13 cellular contexts compared by ENCODE assay signal in the genomic region with DNA sequence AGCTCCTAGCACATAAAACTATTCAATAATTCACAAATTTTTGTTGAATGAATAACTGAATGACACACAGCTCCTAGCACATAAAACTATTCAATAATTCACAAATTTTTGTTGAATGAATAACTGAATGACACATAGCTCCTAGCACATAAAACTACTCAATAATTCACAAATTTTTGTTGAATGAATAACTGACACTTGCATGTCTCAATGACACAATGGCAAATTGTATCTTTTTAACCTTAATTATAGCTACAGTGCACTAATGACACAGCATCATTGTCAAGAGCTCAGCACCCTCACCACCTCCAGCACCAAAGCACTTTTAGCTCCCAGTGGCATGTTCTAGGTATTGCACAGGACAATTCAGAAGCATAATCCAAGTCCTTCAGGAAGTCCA.
DNase-seq lines count a peak whose midpoint lies in the region; FAIRE-seq and TF ChIP-seq lines count a peak whose summit lies in the region.
"Had no signal": no experiment of that assay in that cellular context is flagged by ENCODE, and none has a peak within 500 bp of the region (broad histone marks: within the 10 kb centered on the region; RNA-seq: fewer than 3 reads in every experiment).

No MANE protein-coding gene starts in this region.

- H3K27me3 Mint-ChIP-seq in chondrocyte (ENCODE audit: low read depth) (no peaks in the 10 kb centered on the region), neural progenitor cell (ENCODE audit: insufficient read depth, low read depth) (peaks cover 2% of the 10 kb centered on the region)
- H3K27me3 Mint-ChIP-seq in activated naive CD4-positive, alpha-beta T cell treated with anti-CD3 and anti-CD28 coated beads for 36 hours (ENCODE audit: low read depth) = no peaks in the 10 kb centered on the region
- H3K27me3 Mint-ChIP-seq: activated B cell treated with CpG ODN at 0.5 μM for 24 hours had no signal

- DNase-seq in GM04503 (ENCODE audit: low read depth) (peak; percentile 55), NAMALWA (ENCODE audit: low spot score) (peak; percentile 5), chondrocyte (ENCODE audit: low spot score) (no peak), neural progenitor cell (ENCODE audit: low spot score) (no peak), OCI-M2 (lab: John Stamatoyannopoulos, UW; ENCODE audit: unreplicated experiment) (no peak), GM19239 (ENCODE audit: insufficient read length, low spot score) (no peak)
- no peak for DNase-seq in activated naive CD4-positive, alpha-beta T cell treated with anti-CD3 and anti-CD28 coated beads for 36 hours
- DNase-seq: activated B cell treated with CpG ODN at 0.5 μM for 24 hours; activated T-cell treated with anti-CD3 and anti-CD28 coated beads, Interleukin-2, amount 50 U/mL, for 1 hour; NCI-H446 treated with DMSO at 0.1 percent for 48 hours had no signal

- H3K4me3 Mint-ChIP-seq in chondrocyte (ENCODE audit: unreplicated experiment) (no peak overlapping the region), neural progenitor cell (no peak overlapping the region)
- H3K4me3 Mint-ChIP-seq in activated naive CD4-positive, alpha-beta T cell treated with anti-CD3 and anti-CD28 coated beads for 36 hours = no peak overlapping the region
- H3K4me3 Mint-ChIP-seq: activated B cell treated with CpG ODN at 0.5 μM for 24 hours had no signal

- H3K36me3 ChIP-seq in neural progenitor cell = no peaks in the 10 kb centered on the region
- H3K36me3 ChIP-seq: ascending aorta had no signal

- H3K9ac ChIP-seq in neural progenitor cell = no peak overlapping the region

- peaks cover 2% of the 10 kb centered on the region for H3K36me3 Mint-ChIP-seq in chondrocyte (ENCODE audit: low read depth)
- H3K36me3 Mint-ChIP-seq in neural progenitor cell = no peaks in the 10 kb centered on the region
- H3K36me3 Mint-ChIP-seq in activated naive CD4-positive, alpha-beta T cell treated with anti-CD3 and anti-CD28 coated beads for 36 hours (ENCODE audit: low read depth) = no peaks in the 10 kb centered on the region

- intact Hi-C loops in activated naive CD4-positive, alpha-beta T cell treated with anti-CD3 and anti-CD28 coated beads for 36 hours (cut with micrococcal nuclease) = no loop called here

- no peak for FAIRE-seq in GM19239 (lab: Jason Lieb, UNC)
- FAIRE-seq: endometrium, GM18507 had no signal

- H3K9me3 Mint-ChIP-seq in chondrocyte (ENCODE audit: low read depth) = no peaks in the 10 kb centered on the region
- H3K9me3 Mint-ChIP-seq in neural progenitor cell = no peaks in the 10 kb centered on the region
- peaks cover 4% of the 10 kb centered on the region for H3K9me3 Mint-ChIP-seq in activated naive CD4-positive, alpha-beta T cell treated with anti-CD3 and anti-CD28 coated beads for 36 hours

- peak; percentile 41 for TF ChIP-seq CTCF in chondrocyte (IDR thresholded peaks at IDR 0.05)
- peak; percentile 9 for TF ChIP-seq CTCF in neural progenitor cell (IDR thresholded peaks at IDR 0.05)

- no peak overlapping the region for H2AFZ ChIP-seq in neural progenitor cell (replicated peaks)

- no peak overlapping the region for H3K27ac ChIP-seq in neural progenitor cell
- H3K27ac ChIP-seq: ascending aorta had no signal

- H3K4me1 Mint-ChIP-seq in chondrocyte (ENCODE audit: low read depth) (peaks cover 27% of the 10 kb centered on the region), neural progenitor cell (peaks cover 16% of the 10 kb centered on the region)
- no peaks in the 10 kb centered on the region for H3K4me1 Mint-ChIP-seq in activated naive CD4-positive, alpha-beta T cell treated with anti-CD3 and anti-CD28 coated beads for 36 hours (ENCODE audit: low read depth)
- H3K4me1 Mint-ChIP-seq: activated B cell treated with CpG ODN at 0.5 μM for 24 hours had no signal

- no peaks in the 10 kb centered on the region for H3K4me1 ChIP-seq in neural progenitor cell
- H3K4me1 ChIP-seq: ascending aorta had no signal

- no peaks in the 10 kb centered on the region for H3K27me3 ChIP-seq in neural progenitor cell
- H3K27me3 ChIP-seq: ascending aorta had no signal

- no peak overlapping the region for H3K4me2 ChIP-seq in neural progenitor cell

- no peaks in the 10 kb centered on the region for H3F3A ChIP-seq in neural progenitor cell (ENCODE audit: low read depth)

- H4K20me1 ChIP-seq in neural progenitor cell (ENCODE audit: low read depth) = no peaks in the 10 kb centered on the region

- H3K79me2 ChIP-seq in neural progenitor cell (ENCODE audit: low read depth) = no peaks in the 10 kb centered on the region

- H3K27ac Mint-ChIP-seq in chondrocyte (ENCODE audit: unreplicated experiment) (no peak overlapping the region), neural progenitor cell (no peak overlapping the region)
- H3K27ac Mint-ChIP-seq in activated naive CD4-positive, alpha-beta T cell treated with anti-CD3 and anti-CD28 coated beads for 36 hours = no peak overlapping the region
- H3K27ac Mint-ChIP-seq: activated B cell treated with CpG ODN at 0.5 μM for 24 hours had no signal

- no peaks in the 10 kb centered on the region for H3K9me3 ChIP-seq in neural progenitor cell (ENCODE audit: low read depth)
- H3K9me3 ChIP-seq: ascending aorta had no signal

- no peak overlapping the region for H3K4me3 ChIP-seq in neural progenitor cell
- H3K4me3 ChIP-seq: ascending aorta had no signal

- CTCF ChIA-PET in activated naive CD4-positive, alpha-beta T cell treated with anti-CD3 and anti-CD28 coated beads for 36 hours (lab: Charles Lee) = no interaction called here

Comparison
In these comparisons a context has a peak if more than half of its experiments do, and no peak if none do; other contexts are left out.
1. DNase-seq: peak in GM04503 (single experiment) and NAMALWA (single experiment); none in chondrocyte (single experiment), neural progenitor cell (single experiment), activated naive CD4-positive, alpha-beta T cell treated with anti-CD3 and anti-CD28 coated beads for 36 hours (single experiment), OCI-M2 (single experiment) and GM19239 (single experiment).